Comparison of ENCODE assay signal across 8 cellular contexts in the genomic region with DNA sequence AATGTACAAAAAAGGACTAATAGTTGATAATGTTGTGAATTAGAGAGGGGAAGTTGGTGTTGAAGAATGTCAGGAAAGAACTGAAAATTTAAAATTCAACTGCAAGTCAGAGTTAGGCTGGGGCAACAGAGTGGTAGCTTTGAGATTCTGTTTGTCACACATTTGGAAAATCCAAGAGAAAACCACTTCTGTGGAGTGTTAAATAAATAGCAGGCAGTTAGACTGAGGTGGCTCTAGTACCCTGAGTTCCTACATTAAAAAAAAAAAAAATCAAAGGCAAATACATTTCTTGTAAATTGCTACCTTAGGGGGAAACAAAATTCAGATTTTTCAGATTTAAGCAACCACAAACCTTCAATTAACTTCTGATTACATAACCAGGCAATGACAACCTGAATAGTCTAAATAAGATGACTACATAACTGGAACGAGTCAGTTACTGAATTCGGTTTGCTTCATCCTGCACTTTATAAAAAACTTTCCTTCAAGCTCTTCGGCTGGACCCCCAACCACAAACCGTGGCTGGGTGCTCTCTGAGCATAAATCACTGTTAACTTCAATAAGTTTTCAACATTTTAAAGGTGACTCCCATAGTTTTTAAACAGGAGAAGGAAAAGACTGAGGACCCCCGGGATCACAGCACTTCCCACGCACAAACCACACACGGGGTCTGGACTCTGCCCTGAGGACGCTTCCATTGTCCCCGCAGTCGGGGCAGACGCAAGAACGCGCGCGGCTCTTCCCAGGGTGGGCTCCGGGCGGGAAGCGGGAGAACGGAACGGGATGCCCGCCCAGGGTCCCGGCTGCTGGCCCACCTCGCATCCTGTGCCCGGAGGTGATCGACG. TPM values are rescaled to one million over a fixed set of nuclear protein-coding genes. Genes with fewer than 3 reads are reported as not detected.
A peak's percentile ranks its signal among the peaks of the same experiment; 100 is the strongest.
DNase-seq lines count a peak whose midpoint lies in the region; ATAC-seq and TF ChIP-seq lines count a peak whose summit lies in the region.

No MANE protein-coding gene starts in this region.

- POLR2A ChIA-PET in A673 (lab: Charles Lee; ENCODE audit: low non-redundant PET): no interaction called here

- peak; percentile 3 for DNase-seq in central memory CD4-positive, alpha-beta T cell
- DNase-seq in lung (ENCODE audit: low spot score) (no peak), upper lobe of right lung (no peak), COLO668 (lab: John Stamatoyannopoulos, UW; ENCODE audit: unreplicated experiment) (no peak), A673 (ENCODE audit: low spot score) (no peak)

- H3K27ac ChIP-seq in BLaER1: peak overlapping the region; percentile 79
- no peak overlapping the region; the same call in 1 of the 2 replicates for H3K27ac ChIP-seq in HUES6 (ENCODE audit: low read depth, low read length)
- peak overlapping the region; percentile 84 to 87 for H3K27ac ChIP-seq in lung (ENCODE audit: low read depth in 1 of 2, low read length in 1 of 2)
- peak overlapping the region; percentile 87 for H3K27ac ChIP-seq in upper lobe of right lung
- no peak overlapping the region for H3K27ac ChIP-seq in A673 (ENCODE audit: low read depth, low read length, poor library complexity, severe bottlenecking)

- peak overlapping the region; percentile 90 for H3K4me3 ChIP-seq in BLaER1
- peak overlapping the region; percentile 92 for H3K4me3 ChIP-seq in HUES6 (ENCODE audit: low read depth, low read length)
- peak overlapping the region; percentile 92 for H3K4me3 ChIP-seq in lung
- peak overlapping the region; percentile 95 for H3K4me3 ChIP-seq in upper lobe of right lung
- H3K4me3 ChIP-seq in A673 (ENCODE audit: low read depth, low read length, poor library complexity, severe bottlenecking): no peak overlapping the region

- ATAC-seq in lung (ENCODE audit: insufficient read depth, low FRiP score) (peak; percentile 14), upper lobe of right lung (no peak), GM21717 (IDR thresholded peaks at IDR 0.05; ENCODE audit: unreplicated experiment) (no peak)

- H3K36me3 ChIP-seq in BLaER1 (peaks cover 38% of the 10 kb centered on the region), HUES6 (ENCODE audit: control insufficient read depth, insufficient read depth, low read length) (peaks cover 10% of the 10 kb centered on the region; the same call in 1 of the 2 replicates), lung (ENCODE audit: control insufficient read depth in 2 of 2, insufficient read depth in 2 of 2, low read length in 2 of 2) (no peaks in the 10 kb centered on the region), upper lobe of right lung (no peaks in the 10 kb centered on the region), A673 (ENCODE audit: insufficient read depth, low read length, poor library complexity, severe bottlenecking) (no peaks in the 10 kb centered on the region)

- peak overlapping the region; percentile 91 for H3K4me2 ChIP-seq in BLaER1

- TF ChIP-seq CTCF in lung (IDR thresholded peaks at IDR 0.05; ENCODE audit: control extremely low read depth, extremely low read depth) (no peak), upper lobe of right lung (IDR thresholded peaks at IDR 0.05) (no peak), A673 (conservative IDR thresholded peaks at IDR 0.05; ENCODE audit: low read depth, low read length) (no peak)

- CTCF ChIA-PET in A673 (lab: Charles Lee): no interaction called here

- peaks cover 15% of the 10 kb centered on the region for H3K4me1 ChIP-seq in BLaER1
- H3K4me1 ChIP-seq in HUES6 (ENCODE audit: control insufficient read depth, insufficient read depth, low read length): no peaks in the 10 kb centered on the region
- H3K4me1 ChIP-seq in lung (ENCODE audit: control insufficient read depth in 2 of 2, insufficient read depth in 2 of 2, low read length in 2 of 2): peaks cover 0 to 3% of the 10 kb centered on the region in 2 donors
- peaks cover 5% of the 10 kb centered on the region for H3K4me1 ChIP-seq in upper lobe of right lung
- H3K4me1 ChIP-seq in A673 (ENCODE audit: insufficient read depth, low read length, poor library complexity, severe bottlenecking): no peaks in the 10 kb centered on the region

- H3K27me3 ChIP-seq in BLaER1 (no peaks in the 10 kb centered on the region), HUES6 (ENCODE audit: control insufficient read depth, insufficient read depth, low read length) (no peaks in the 10 kb centered on the region), lung (ENCODE audit: control insufficient read depth, insufficient read depth) (no peaks in the 10 kb centered on the region), upper lobe of right lung (no peaks in the 10 kb centered on the region), A673 (replicated peaks; ENCODE audit: insufficient read depth, low read depth, low read length, poor library complexity) (no peaks in the 10 kb centered on the region)

- H3K9me3 ChIP-seq in BLaER1 (peaks cover 32% of the 10 kb centered on the region), HUES6 (ENCODE audit: control insufficient read depth, insufficient read depth, low read depth, low read length) (peaks cover 20% of the 10 kb centered on the region; the same call in 1 of the 2 replicates), lung (ENCODE audit: control insufficient read depth in 2 of 2, insufficient read depth in 1 of 2, low read length in 1 of 2) (no peaks in the 10 kb centered on the region), upper lobe of right lung (no peaks in the 10 kb centered on the region), A673 (ENCODE audit: low read depth, low read length, poor library complexity, severe bottlenecking) (peaks cover 12% of the 10 kb centered on the region)

- no TSS peak for BruUV-seq in A673 (replicated peaks; lab: Mats Ljungman, UMichigan)

- no peaks in the 10 kb centered on the region for H4K20me1 ChIP-seq in BLaER1

- WGBS in lung, 2 donors: 0% methylated on average over 22 to 26 of the region's 26 CpGs

- intact Hi-C loops in upper lobe of right lung (cut with DNase I) (no loop called here), A673 (cut with micrococcal nuclease; ENCODE audit: unreplicated experiment) (no loop called here)

- H3K9ac ChIP-seq in BLaER1 (peak overlapping the region; percentile 92), HUES6 (ENCODE audit: low read length) (no peak overlapping the region)

RNA-seq across cellular contexts. Expression of gene ZNF682, which starts 0.7 kb away (rescaled TPM):
- total RNA-seq in lung: 10 to 100 TPM in 1 of 2 donors, 1 to 10 TPM in 1; 9.6 to 17.7 TPM
- 10 to 100 TPM in 1 of 2 donors, 1 to 10 TPM in 1; 2.0 to 16.1 TPM for polyA plus RNA-seq in lung
- 9.6 TPM for total RNA-seq in upper lobe of right lung
- not detected in 2 replicates for total RNA-seq in A673 (2021)

RNA-seq across cellular contexts. Expression of gene ZNF90, which starts 39.2 kb away (rescaled TPM):
- total RNA-seq in lung (10 to 100 TPM in 1 of 2 donors, 1 to 10 TPM in 1; 4.9 to 25.1 TPM), upper lobe of right lung (7.6 TPM), A673 (2021) (0.26 and 0.41 TPM in 2 replicates)
- polyA plus RNA-seq in lung: 1 to 10 TPM in 1 of 2 donors, under 1 TPM in 1; 0.76 to 3.3 TPM

Comparison
In these comparisons a context has a peak if more than half of its experiments do, and no peak if none do; other contexts are left out.
1. H3K27ac ChIP-seq: peak in BLaER1 (single experiment), lung (2 of 2) and upper lobe of right lung (single experiment); none in HUES6 (single experiment) and A673 (single experiment).